In genomic region chr9:85421641-85422040, GRCh38 we compare ENCODE assay signal across 24 cellular contexts.
A peak's percentile ranks its signal among the peaks of the same experiment; 100 is the strongest.
DNase-seq lines count a peak whose midpoint lies in the region; ATAC-seq, FAIRE-seq and TF ChIP-seq lines count a peak whose summit lies in the region.
"Had no signal": no experiment of that assay in that cellular context is flagged by ENCODE, and none has a peak within 500 bp of the region (broad histone marks: within the 10 kb centered on the region; RNA-seq: fewer than 3 reads in every experiment).

No MANE protein-coding gene starts in this region.

- DNase-seq in EH (ENCODE audit: low read depth) (peak; percentile 25), SJSA1 (ENCODE audit: low read depth in 1 of 2, low spot score in 2 of 2) (peak in 1 of 2 experiments; percentile 7), endothelial cell of umbilical vein (ENCODE audit: low read depth, low spot score) (no peak), neuronal stem cell (ENCODE audit: low spot score) (no peak), hepatic stellate cell (ENCODE audit: low spot score) (no peak), NCI-H187 (lab: John Stamatoyannopoulos, UW) (no peak)
- DNase-seq: activated CD4-positive, alpha-beta memory T cell treated with anti-CD3 and anti-CD28 coated beads, Interleukin-2, amount 10 ng/mL, durations not matched to agents 7 days and 5 days; activated CD4-positive, alpha-beta T cell treated with anti-CD3 and anti-CD28 coated beads for 1 hour; activated CD8-positive, alpha-beta memory T cell treated with anti-CD3 and anti-CD28 coated beads, Interleukin-2, amount 50 U/mL, for 4 hours; amygdala; CD8-positive, alpha-beta memory T cell; effector memory CD8-positive, alpha-beta T cell; naive thymus-derived CD4-positive, alpha-beta T cell; NCI-H1436 treated with DMSO at 0.1 percent for 48 hours; NCI-H345; Peyer's patch; SHP77; stimulated activated CD4-positive, alpha-beta T cell treated with anti-CD3 and anti-CD28 coated beads, Interleukin-1b, Interleukin-23, amount 100 ng/mL, for 48 hours had no signal

- no peak overlapping the region for H4K8ac ChIP-seq in neuronal stem cell (ENCODE audit: low read depth, low read length)

- H4K91ac ChIP-seq in neuronal stem cell (ENCODE audit: low read depth, low read length, poor library complexity): no peak overlapping the region

- H2BK12ac ChIP-seq in neuronal stem cell (ENCODE audit: low read length): no peak overlapping the region

- H3K79me1 ChIP-seq in neuronal stem cell (ENCODE audit: low read depth, low read length): no peaks in the 10 kb centered on the region

- no peak overlapping the region for H2BK15ac ChIP-seq in neuronal stem cell (ENCODE audit: low read length)

- H3K18ac ChIP-seq in neuronal stem cell (ENCODE audit: low read length): no peak overlapping the region

- no peaks in the 10 kb centered on the region for H4K20me1 ChIP-seq in endothelial cell of umbilical vein (replicated peaks; ENCODE audit: control insufficient read depth, extremely low read depth, insufficient read depth, low read length)

- CTCF ChIA-PET in endothelial cell of umbilical vein (lab: Charles Lee): interaction anchor here (1.0 to 1.6 kb wide), 4 partner anchors 16 to 1024 kb away, joined by 3 to 10 read pairs (median 4); no protein-coding TSS in a partner anchor

- ATAC-seq in HG02678 (IDR thresholded peaks at IDR 0.05; ENCODE audit: unreplicated experiment): no peak
- ATAC-seq: effector memory CD8-positive, alpha-beta T cell; HepG2 had no signal

- no peaks in the 10 kb centered on the region for H3K36me3 ChIP-seq in SJSA1
- H3K36me3 ChIP-seq in endothelial cell of umbilical vein (ENCODE audit: control insufficient read depth in 2 of 2, extremely low read depth in 1 of 2, insufficient read depth in 2 of 2, low read length in 2 of 2): no peaks in the 10 kb centered on the region
- H3K36me3 ChIP-seq in neuronal stem cell (replicated peaks in 1 of 2; ENCODE audit: control insufficient read depth in 2 of 2, insufficient read depth in 2 of 2, low read length in 2 of 2): no peaks in the 10 kb centered on the region
- H3K36me3 ChIP-seq: HAP-1, Peyer's patch, thoracic aorta had no signal

- no peaks in the 10 kb centered on the region for H3K4me1 ChIP-seq in SJSA1 (replicated peaks)
- peaks cover 26% of the 10 kb centered on the region for H3K4me1 ChIP-seq in endothelial cell of umbilical vein (ENCODE audit: control insufficient read depth, extremely low read depth, insufficient read depth, low read length)
- H3K4me1 ChIP-seq in neuronal stem cell (ENCODE audit: control insufficient read depth in 2 of 2, insufficient read depth in 1 of 2, low read depth in 1 of 2, low read length in 2 of 2): peaks cover 8 to 10% of the 10 kb centered on the region in 2 donors
- H3K4me1 ChIP-seq: HAP-1, parathyroid adenoma, Peyer's patch had no signal

- no peak overlapping the region for H3K4ac ChIP-seq in neuronal stem cell (ENCODE audit: low read length)

- TF ChIP-seq POLR2A in endothelial cell of umbilical vein (IDR thresholded peaks at IDR 0.05; ENCODE audit: low read depth, low read length): no peak

- peak overlapping the region; percentile 18 for H2AFZ ChIP-seq in endothelial cell of umbilical vein (ENCODE audit: low read depth, low read length)
- H2AFZ ChIP-seq in neuronal stem cell (ENCODE audit: low read length): peak overlapping the region; percentile 30
- H2AFZ ChIP-seq: parathyroid adenoma had no signal

- no peak overlapping the region for H2BK5ac ChIP-seq in neuronal stem cell (ENCODE audit: low read length)

- WGBS in neuronal stem cell (ENCODE audit: extremely low coverage in 2 of 2, insufficient read length in 2 of 2, insufficient replicate concordance in 1 of 2), 2 donors: no CpG with 5 or more reads among the region's 5 CpGs

- H3K9me1 ChIP-seq in endothelial cell of umbilical vein (replicated peaks; ENCODE audit: control insufficient read depth, extremely low read depth, insufficient read depth, low read length): no peaks in the 10 kb centered on the region

- dilution Hi-C loops in endothelial cell of umbilical vein (cut with MboI; ENCODE audit: extremely low pct_ligation_motif_present, low sequenced_read_pairs): no loop called here

- FAIRE-seq in endothelial cell of umbilical vein (lab: Jason Lieb, UNC): peak; percentile 74
- FAIRE-seq: HepG2 had no signal

- no peak for TF ChIP-seq CTCF in endothelial cell of umbilical vein (IDR thresholded peaks at IDR 0.05; ENCODE audit: extremely low read depth in 1 of 2, insufficient read depth in 1 of 2, low read depth in 1 of 2, low read length in 2 of 2)

- H3K23ac ChIP-seq in neuronal stem cell (ENCODE audit: low read depth, low read length, poor library complexity): no peak overlapping the region

- H3K4me2 ChIP-seq in endothelial cell of umbilical vein (ENCODE audit: insufficient read depth, low read length): no peak overlapping the region
- H3K4me2 ChIP-seq in neuronal stem cell (ENCODE audit: insufficient read depth, low read length, poor library complexity, severe bottlenecking): no peak overlapping the region

- H3K14ac ChIP-seq in neuronal stem cell (ENCODE audit: low read length): no peak overlapping the region

- 0 out of 2 replicates have a peak overlapping the region, but pooled peaks have one; percentile 9 for H3K27ac ChIP-seq in SJSA1
- peak overlapping the region; percentile 46 for H3K27ac ChIP-seq in endothelial cell of umbilical vein (ENCODE audit: insufficient read depth, low read depth, low read length)
- no peak overlapping the region for H3K27ac ChIP-seq in neuronal stem cell (replicated peaks; ENCODE audit: low read length)
- H3K27ac ChIP-seq: coronary artery, parathyroid adenoma, Peyer's patch, thoracic aorta had no signal

- no peak overlapping the region for H2BK120ac ChIP-seq in neuronal stem cell (ENCODE audit: low read depth, low read length)

- intact Hi-C loops in endothelial cell of umbilical vein (cut with micrococcal nuclease): loop anchor here (10.0 kb wide), 2 partner anchors 363 to 647 kb away; no protein-coding TSS in a partner anchor

- no peaks in the 10 kb centered on the region for H3K79me2 ChIP-seq in endothelial cell of umbilical vein (ENCODE audit: control insufficient read depth, insufficient read depth, low read length)
- H3K79me2 ChIP-seq: parathyroid adenoma had no signal

- no peak overlapping the region for H2AK5ac ChIP-seq in neuronal stem cell (ENCODE audit: low read depth, low read length)

- H3K4me3 ChIP-seq in SJSA1: no peak overlapping the region
- no peak overlapping the region for H3K4me3 ChIP-seq in endothelial cell of umbilical vein (replicated peaks in 1 of 3; ENCODE audit: insufficient read depth in 1 of 3, low read depth in 1 of 3, low read length in 3 of 3)
- H3K4me3 ChIP-seq in neuronal stem cell (ENCODE audit: low read length in 2 of 2): no peak overlapping the region
- H3K4me3 ChIP-seq: coronary artery, HAP-1, Peyer's patch, thoracic aorta had no signal

- H3K9me3 ChIP-seq in SJSA1 (replicated peaks): no peaks in the 10 kb centered on the region
- no peaks in the 10 kb centered on the region for H3K9me3 ChIP-seq in endothelial cell of umbilical vein (replicated peaks; ENCODE audit: control insufficient read depth, insufficient read depth, low read length)
- no peaks in the 10 kb centered on the region for H3K9me3 ChIP-seq in neuronal stem cell (replicated peaks in 1 of 2; ENCODE audit: control insufficient read depth in 2 of 2, insufficient read depth in 1 of 2, low read depth in 1 of 2, low read length in 2 of 2)
- H3K9me3 ChIP-seq: HAP-1, Peyer's patch, thoracic aorta had no signal

- H3K9ac ChIP-seq in endothelial cell of umbilical vein (replicated peaks; ENCODE audit: extremely low read depth, insufficient read depth, low read length) (no peak overlapping the region), neuronal stem cell (ENCODE audit: low read depth, low read length, poor library complexity) (no peak overlapping the region)
- H3K9ac ChIP-seq: parathyroid adenoma had no signal

- no TSS peak for BruUV-seq in endothelial cell of umbilical vein (replicated peaks; lab: Mats Ljungman, UMichigan)

- no peaks in the 10 kb centered on the region for H3K27me3 ChIP-seq in SJSA1 (replicated peaks)
- H3K27me3 ChIP-seq in endothelial cell of umbilical vein (ENCODE audit: control insufficient read depth in 2 of 2, insufficient read depth in 2 of 2, low read length in 2 of 2): no peaks in the 10 kb centered on the region
- H3K27me3 ChIP-seq in neuronal stem cell (ENCODE audit: control insufficient read depth in 3 of 3, insufficient read depth in 3 of 3, low read depth in 1 of 3, low read length in 3 of 3): no peaks in the 10 kb centered on the region
- H3K27me3 ChIP-seq: Peyer's patch had no signal

- POLR2A ChIA-PET in endothelial cell of umbilical vein (lab: Charles Lee): interaction anchor here (0.7 kb wide), 1 partner anchor 8 kb away, joined by 3 read pairs; no protein-coding TSS in a partner anchor

TF ChIP-seq in endothelial cell of umbilical vein, 7 proteins besides CTCF, POLR2A, EP300 and RAD21:
- TF ChIP-seq GATA2 (IDR thresholded peaks at IDR 0.05; ENCODE audit: insufficient read depth, insufficient read length, low read depth, low read length): peak; percentile 71
- peak; percentile 25 for TF ChIP-seq FOS (IDR thresholded peaks at IDR 0.05; ENCODE audit: borderline replicate concordance, insufficient read depth, low read length)
- TF ChIP-seq MAX (IDR thresholded peaks at IDR 0.05; ENCODE audit: insufficient read depth, insufficient read length): no peak
